In genomic region chr1:58356402-58356801, GRCh38 we compare ENCODE assay signal across 18 cellular contexts.
"Had no signal": no experiment of that assay in that cellular context is flagged by ENCODE, and none has a peak within 500 bp of the region (broad histone marks: within the 10 kb centered on the region; RNA-seq: fewer than 3 reads in every experiment).

No MANE protein-coding gene starts in this region.

- H3K36me3 ChIP-seq: esophagus squamous epithelium, gastrocnemius medialis, left lung, lower lobe of right lung had no signal

- H3K27ac Mint-ChIP-seq: mesothelial cell of epicardium had no signal

- H3K4me3 ChIP-seq: coronary artery, dorsolateral prefrontal cortex, esophagus squamous epithelium, gastrocnemius medialis, left lung, lower lobe of right lung, mucosa of descending colon had no signal

- H3K4me3 Mint-ChIP-seq: mesothelial cell of epicardium had no signal

- DNase-seq: dermis blood vessel endothelial cell; dorsolateral prefrontal cortex; effector CD4-positive, alpha-beta T cell; effector memory CD4-positive, alpha-beta T cell; esophagus squamous epithelium; foreskin fibroblast; foreskin melanocyte; gastrocnemius medialis; glutamatergic neuron; head of caudate nucleus; hippocampal formation; left cardiac atrium; left lung; lower lobe of right lung; mesenchymal stem cell; mucosa of descending colon had no signal

- H3K9me3 ChIP-seq: esophagus squamous epithelium, gastrocnemius medialis, left lung, lower lobe of right lung, mucosa of descending colon had no signal

- ATAC-seq: gastrocnemius medialis, left lung, lower lobe of right lung, mucosa of descending colon had no signal

- H3K27me3 ChIP-seq: dorsolateral prefrontal cortex, esophagus squamous epithelium, gastrocnemius medialis, left lung had no signal

- H3K4me1 ChIP-seq: esophagus squamous epithelium, left lung, lower lobe of right lung had no signal

- H3K27ac ChIP-seq: coronary artery, dorsolateral prefrontal cortex, esophagus squamous epithelium, gastrocnemius medialis, left lung, lower lobe of right lung had no signal

- H3K4me1 Mint-ChIP-seq: mesothelial cell of epicardium had no signal

- H3K36me3 Mint-ChIP-seq: mesothelial cell of epicardium had no signal
